12 cellular contexts compared by ENCODE assay signal in genomic region chr5:66958126-66958983, GRCh38.
DNase-seq lines count a peak whose midpoint lies in the region; ATAC-seq and TF ChIP-seq lines count a peak whose summit lies in the region.
"Had no signal": no experiment of that assay in that cellular context is flagged by ENCODE, and none has a peak within 500 bp of the region (broad histone marks: within the 10 kb centered on the region; RNA-seq: fewer than 3 reads in every experiment).

No MANE protein-coding gene starts in this region.

- H3K27me3 ChIP-seq in gastroesophageal sphincter (no peaks in the 10 kb centered on the region), osteoblast (ENCODE audit: insufficient read depth, low read length) (no peaks in the 10 kb centered on the region)
- H3K27me3 ChIP-seq: Peyer's patch had no signal

- peak; percentile 28 for DNase-seq in AG08396 (ENCODE audit: low spot score)
- no peak for DNase-seq in osteoblast (ENCODE audit: insufficient read length, low spot score, missing footprints)
- no peak for DNase-seq in NCI-H446 (lab: John Stamatoyannopoulos, UW)
- DNase-seq in cortex of kidney (lab: John Stamatoyannopoulos, UW) = no peak
- DNase-seq: CD4-positive, CD25-positive, alpha-beta regulatory T cell; Peyer's patch; stimulated activated CD8-positive, alpha-beta memory T cell treated with anti-CD3 and anti-CD28 coated beads, Interleukin-4, amount 100 ng/mL, for 48 hours had no signal

- no peaks in the 10 kb centered on the region for H3K36me3 Mint-ChIP-seq in stimulated activated memory B cell treated with anti-CD40 and anti-IgM and Interleukin-4, amounts not matched to agents 10 μg/mL and 1 μg/mL and 100 μg/mL, for 72 hours
- H3K36me3 Mint-ChIP-seq: CD4-positive, CD25-positive, alpha-beta regulatory T cell; IgD-negative memory B cell had no signal

- no peaks in the 10 kb centered on the region for H3K9me3 ChIP-seq in gastroesophageal sphincter
- no peaks in the 10 kb centered on the region for H3K9me3 ChIP-seq in osteoblast (ENCODE audit: low read depth, low read length)
- H3K9me3 ChIP-seq: Peyer's patch had no signal

- H3K27me3 Mint-ChIP-seq in stimulated activated memory B cell treated with anti-CD40 and anti-IgM and Interleukin-4, amounts not matched to agents 10 μg/mL and 1 μg/mL and 100 μg/mL, for 72 hours = no peaks in the 10 kb centered on the region

- peak overlapping the region; percentile 78 for H2AFZ ChIP-seq in osteoblast (ENCODE audit: low read length)

- H3K27ac ChIP-seq in VCaP (peak overlapping the region; percentile 62), gastroesophageal sphincter (peak overlapping the region; percentile 35 to 77 (median 72)), osteoblast (ENCODE audit: low read depth, low read length) (peak overlapping the region; percentile 71)

- H3K4me1 ChIP-seq in gastroesophageal sphincter (peaks cover 0 to 28% (median 12%) of the 10 kb centered on the region in 3 donors), osteoblast (ENCODE audit: insufficient read depth, low read length) (peaks cover 25% of the 10 kb centered on the region)

- no peak for TF ChIP-seq EP300 in gastroesophageal sphincter (IDR thresholded peaks at IDR 0.05)

- H3K36me3 ChIP-seq in gastroesophageal sphincter = no peaks in the 10 kb centered on the region
- no peaks in the 10 kb centered on the region for H3K36me3 ChIP-seq in osteoblast (ENCODE audit: insufficient read depth, low read length)
- H3K36me3 ChIP-seq: Peyer's patch had no signal

- H4K20me1 ChIP-seq in osteoblast (ENCODE audit: insufficient read depth, low read length) = no peaks in the 10 kb centered on the region

- WGBS in gastroesophageal sphincter (ENCODE audit: low coverage in 1 of 2), 2 donors = 7 to 16% methylated on average over 10 of the region's 10 CpGs

- H3K4me2 ChIP-seq in osteoblast (ENCODE audit: insufficient read depth, low read length) = peak overlapping the region; percentile 91

- TF ChIP-seq CTCF in VCaP (conservative IDR thresholded peaks at IDR 0.05) (no peak), gastroesophageal sphincter (IDR thresholded peaks at IDR 0.05) (no peak), osteoblast (IDR thresholded peaks at IDR 0.05; ENCODE audit: extremely low read depth, low read depth, low read length) (no peak)

- H3K4me1 Mint-ChIP-seq in stimulated activated memory B cell treated with anti-CD40 and anti-IgM and Interleukin-4, amounts not matched to agents 10 μg/mL and 1 μg/mL and 100 μg/mL, for 72 hours = no peaks in the 10 kb centered on the region
- H3K4me1 Mint-ChIP-seq: CD4-positive, CD25-positive, alpha-beta regulatory T cell; IgD-negative memory B cell had no signal

- no peak overlapping the region for H3K4me3 Mint-ChIP-seq in stimulated activated memory B cell treated with anti-CD40 and anti-IgM and Interleukin-4, amounts not matched to agents 10 μg/mL and 1 μg/mL and 100 μg/mL, for 72 hours
- H3K4me3 Mint-ChIP-seq: CD4-positive, CD25-positive, alpha-beta regulatory T cell; IgD-negative memory B cell had no signal

- no peaks in the 10 kb centered on the region for H3K9me3 Mint-ChIP-seq in stimulated activated memory B cell treated with anti-CD40 and anti-IgM and Interleukin-4, amounts not matched to agents 10 μg/mL and 1 μg/mL and 100 μg/mL, for 72 hours
- H3K9me3 Mint-ChIP-seq: IgD-negative memory B cell had no signal

- H3K27ac Mint-ChIP-seq in stimulated activated memory B cell treated with anti-CD40 and anti-IgM and Interleukin-4, amounts not matched to agents 10 μg/mL and 1 μg/mL and 100 μg/mL, for 72 hours = no peak overlapping the region
- H3K27ac Mint-ChIP-seq: IgD-negative memory B cell had no signal

- no peak for TF ChIP-seq POLR2A in gastroesophageal sphincter (IDR thresholded peaks at IDR 0.05)

- H3K79me2 ChIP-seq in osteoblast (ENCODE audit: insufficient read depth, low read length) = no peaks in the 10 kb centered on the region

- H3K4me3 ChIP-seq in gastroesophageal sphincter (peak overlapping the region; percentile 42 to 47), osteoblast (ENCODE audit: insufficient read depth, low read length) (peak overlapping the region; percentile 72)

- ATAC-seq in gastroesophageal sphincter (peak; percentile 68), GM21526 (IDR thresholded peaks at IDR 0.05; ENCODE audit: low FRiP score, unreplicated experiment) (no peak)
- ATAC-seq in stimulated activated memory B cell treated with anti-CD40 and anti-IgM and Interleukin-4, amounts not matched to agents 10 μg/mL and 1 μg/mL and 100 μg/mL, for 72 hours = no peak
